Comparison of ENCODE assay signal across 10 cellular contexts in genomic region chr19:1258161-1258492, GRCh38. TPM values are rescaled to one million over a fixed set of nuclear protein-coding genes. Genes with fewer than 3 reads are reported as not detected.
DNase-seq lines count a peak whose midpoint lies in the region; ATAC-seq lines count a peak whose summit lies in the region.
"Had no signal": no experiment of that assay in that cellular context is flagged by ENCODE, and none has a peak within 500 bp of the region (broad histone marks: within the 10 kb centered on the region; RNA-seq: fewer than 3 reads in every experiment).

No MANE protein-coding gene starts in this region.

- no peak overlapping the region for H3K4me3 ChIP-seq in GM23248

- H3K36me3 Mint-ChIP-seq in T-helper 17 cell (ENCODE audit: low read depth) (peaks cover 2% of the 10 kb centered on the region), immature natural killer cell (peaks cover 4 to 31% (median 7%) of the 10 kb centered on the region in 3 donors)

- peak overlapping the region; percentile 96 for H3K27ac Mint-ChIP-seq in T-helper 17 cell
- H3K27ac Mint-ChIP-seq in immature natural killer cell = peak overlapping the region; percentile 96 to 99 (median 99)

- DNase-seq in GM23248 = no peak
- no peak for DNase-seq in T-helper 17 cell
- peak in 1 of 3 donors; percentile 26 for DNase-seq in immature natural killer cell
- DNase-seq in stimulated activated naive CD8-positive, alpha-beta T cell treated with anti-CD3 and anti-CD28 coated beads, Interleukin-15, Interleukin-2, amounts not matched to agents 100 U/mL and 50 U/mL, for 24 hours = peak; percentile 9
- DNase-seq: NK-92 treated with Interleukin-12 subunit alpha and Interleukin-12 subunit beta, amount 100 ng/mL, for 24 hours; stimulated activated CD4-positive, alpha-beta T cell treated with anti-CD3 and anti-CD28 coated beads, Interleukin-12 subunit alpha, Interleukin-12 subunit beta, amount 100 ng/mL, for 4 hours had no signal

- H3K79me2 ChIP-seq in GM23248 (ENCODE audit: insufficient read depth) = peaks cover 50% of the 10 kb centered on the region

- peak overlapping the region; percentile 94 for H3K9ac ChIP-seq in GM23248

- H3K27me3 ChIP-seq in GM23248 (replicated peaks; ENCODE audit: insufficient read depth) = no peaks in the 10 kb centered on the region

- peaks cover 0 to 4% (median 0%) of the 10 kb centered on the region in 6 donors for H3K9me3 Mint-ChIP-seq in immature natural killer cell

- H3K27me3 Mint-ChIP-seq in T-helper 17 cell (no peaks in the 10 kb centered on the region), immature natural killer cell (ENCODE audit: low read depth in 3 of 3) (peaks cover 47 to 78% (median 70%) of the 10 kb centered on the region in 3 donors)

- peak overlapping the region; percentile 94 for H3K4me3 Mint-ChIP-seq in T-helper 17 cell
- H3K4me3 Mint-ChIP-seq in immature natural killer cell = peak overlapping the region; percentile 84 to 90 (median 90)

- H3F3A ChIP-seq in GM23248 (ENCODE audit: insufficient read depth) = peaks cover 46% of the 10 kb centered on the region

- no peak for ATAC-seq in T-helper 17 cell
- no peak for ATAC-seq in stimulated activated naive CD8-positive, alpha-beta T cell treated with anti-CD3 and anti-CD28 coated beads, Interleukin-15, Interleukin-2, amounts not matched to agents 100 U/mL and 50 U/mL, for 24 hours
- no peak for ATAC-seq in GM18498 (IDR thresholded peaks at IDR 0.05; ENCODE audit: unreplicated experiment)
- ATAC-seq in HG02981 (IDR thresholded peaks at IDR 0.05; ENCODE audit: unreplicated experiment) = no peak
- ATAC-seq in GM21737 (IDR thresholded peaks at IDR 0.05; ENCODE audit: unreplicated experiment) = no peak
- ATAC-seq in HG03025 (IDR thresholded peaks at IDR 0.05; ENCODE audit: low FRiP score, unreplicated experiment) = no peak

- no peaks in the 10 kb centered on the region for H3K9me2 ChIP-seq in GM23248 (ENCODE audit: insufficient read depth)

- 64 to 75% methylated on average over 8 of the region's 8 CpGs for WGBS in GM23248 (ENCODE audit: low coverage in 1 of 2, low lambda C conversion rate in 2 of 2, missing lambda C conversion rate in 2 of 2), 2 experiments

- in situ Hi-C loops in GM23248 (cut with MboI) = no loop called here

- H3K36me3 ChIP-seq in GM23248 (ENCODE audit: low read depth) = peaks cover 35% of the 10 kb centered on the region

- H3K9me3 ChIP-seq in GM23248 (ENCODE audit: low read depth) (no peaks in the 10 kb centered on the region), T-helper 17 cell (ENCODE audit: control insufficient read depth, low read length, poor library complexity, severe bottlenecking) (no peaks in the 10 kb centered on the region)

- H3K27ac ChIP-seq in GM23248 = peak overlapping the region; percentile 98

- H2AFZ ChIP-seq in GM23248 = no peak overlapping the region

- peaks cover 37% of the 10 kb centered on the region for H3K4me1 Mint-ChIP-seq in T-helper 17 cell
- peaks cover 65 to 74% of the 10 kb centered on the region in 2 donors for H3K4me1 Mint-ChIP-seq in immature natural killer cell

- no peak overlapping the region for H3K4me2 ChIP-seq in GM23248 (ENCODE audit: unreplicated experiment)

- no peaks in the 10 kb centered on the region for H4K20me1 ChIP-seq in GM23248 (ENCODE audit: insufficient read depth)

- peaks cover 55% of the 10 kb centered on the region for H3K4me1 ChIP-seq in GM23248 (ENCODE audit: insufficient read depth)

RNA-seq across cellular contexts. Expression of gene MIDN, which starts 9.7 kb away (rescaled TPM):
- 9.4 and 18.5 TPM in 2 replicates for total RNA-seq in GM23248 (2014; rRNA removed; shearing (Covaris generic))
- polyA plus RNA-seq in GM23248 (2016; fragmentation: Nextera tagmentation; extraction: Ambion mirVana) (3.1 and 4.0 TPM in 2 replicates), immature natural killer cell (10 to 100 TPM in 2 of 3 donors, 1 to 10 TPM in 1; 4.9 to 16.0 (median 10.8) TPM)
- 100 to 1,000 TPM in 1 of 2 donors, 10 to 100 TPM in 1; 87.1 to 113 TPM for total RNA-seq in T-helper 17 cell

RNA-seq across cellular contexts. Expression of gene CIRBP, which starts 11.0 kb away (rescaled TPM):
- total RNA-seq in GM23248 (2014; rRNA removed; shearing (Covaris generic)) = 239 and 392 TPM in 2 replicates
- polyA plus RNA-seq in GM23248 (2016; fragmentation: Nextera tagmentation; extraction: Ambion mirVana) (163 and 185 TPM in 2 replicates), immature natural killer cell (100 to 1,000 TPM; 146 to 246 (median 197) TPM)
- total RNA-seq in T-helper 17 cell = 100 to 1,000 TPM; 460 to 474 TPM

RNA-seq across cellular contexts. Expression of gene ATP5F1D, which starts 16.6 kb away (rescaled TPM):
- 27.4 and 38.9 TPM in 2 replicates for total RNA-seq in GM23248 (2014; rRNA removed; shearing (Covaris generic))
- polyA plus RNA-seq in GM23248 (2016; fragmentation: Nextera tagmentation; extraction: Ambion mirVana) (287 and 290 TPM in 2 replicates), immature natural killer cell (100 to 1,000 TPM; 145 to 310 (median 303) TPM)
- total RNA-seq in T-helper 17 cell = 100 to 1,000 TPM; 104 to 115 TPM

RNA-seq across cellular contexts. Expression of gene FAM174C, which starts 17.2 kb away (rescaled TPM):
- total RNA-seq in GM23248 (2014; rRNA removed; shearing (Covaris generic)) = 61.5 and 84.5 TPM in 2 replicates
- polyA plus RNA-seq in GM23248 (2016; fragmentation: Nextera tagmentation; extraction: Ambion mirVana) = 67.8 and 81.6 TPM in 2 replicates
- 10 to 100 TPM; 40.6 to 43.6 TPM for total RNA-seq in T-helper 17 cell
- 10 to 100 TPM; 50.5 to 98.4 (median 86.9) TPM for polyA plus RNA-seq in immature natural killer cell

RNA-seq across cellular contexts. Expression of gene CBARP, which starts 20.3 kb away (rescaled TPM):
- 2.7 and 4.5 TPM in 2 replicates for total RNA-seq in GM23248 (2014; rRNA removed; shearing (Covaris generic))
- 0.29 and 0.41 TPM in 2 replicates for polyA plus RNA-seq in GM23248 (2016; fragmentation: Nextera tagmentation; extraction: Ambion mirVana)
- total RNA-seq in T-helper 17 cell = not detected
- polyA plus RNA-seq in immature natural killer cell = not detected
